Comparison of ENCODE assay signal across 1 cellular context in genomic region chr11:59102259-59102765, GRCh38.
TF ChIP-seq lines count a peak whose summit lies in the region.

No MANE protein-coding gene starts in this region.

TF ChIP-seq in GM23338, 12 proteins besides CTCF, POLR2A, EP300 and RAD21:
- no peak for TF ChIP-seq ZNF462 (CRISPR knock-in tag; IDR thresholded peaks at IDR 0.05)
- TF ChIP-seq JUNB (IDR thresholded peaks at IDR 0.05; ENCODE audit: unreplicated experiment) = no peak
- TF ChIP-seq EZH2 (IDR thresholded peaks at IDR 0.05; ENCODE audit: low read depth, unreplicated experiment) = no peak
- no peak for TF ChIP-seq REST (IDR thresholded peaks at IDR 0.05; ENCODE audit: unreplicated experiment)
- TF ChIP-seq POLR2AphosphoS5 (IDR thresholded peaks at IDR 0.05; ENCODE audit: low read depth) = no peak
- no peak for TF ChIP-seq CREB1 (CRISPR knock-in tag; IDR thresholded peaks at IDR 0.05; ENCODE audit: low read depth)
- TF ChIP-seq EZH2phosphoT487 (IDR thresholded peaks at IDR 0.05; ENCODE audit: unreplicated experiment) = no peak
- TF ChIP-seq STAT1 (IDR thresholded peaks at IDR 0.05; ENCODE audit: unreplicated experiment) = no peak
- TF ChIP-seq ZNF114 (CRISPR knock-in tag; IDR thresholded peaks at IDR 0.05) = no peak
- TF ChIP-seq ZNF331 (CRISPR knock-in tag; IDR thresholded peaks at IDR 0.05; ENCODE audit: low read depth) = no peak
- no peak for TF ChIP-seq NANOG (IDR thresholded peaks at IDR 0.05; ENCODE audit: borderline replicate concordance)
- no peak for TF ChIP-seq ETS1 (IDR thresholded peaks at IDR 0.05)
